In the genomic region with DNA sequence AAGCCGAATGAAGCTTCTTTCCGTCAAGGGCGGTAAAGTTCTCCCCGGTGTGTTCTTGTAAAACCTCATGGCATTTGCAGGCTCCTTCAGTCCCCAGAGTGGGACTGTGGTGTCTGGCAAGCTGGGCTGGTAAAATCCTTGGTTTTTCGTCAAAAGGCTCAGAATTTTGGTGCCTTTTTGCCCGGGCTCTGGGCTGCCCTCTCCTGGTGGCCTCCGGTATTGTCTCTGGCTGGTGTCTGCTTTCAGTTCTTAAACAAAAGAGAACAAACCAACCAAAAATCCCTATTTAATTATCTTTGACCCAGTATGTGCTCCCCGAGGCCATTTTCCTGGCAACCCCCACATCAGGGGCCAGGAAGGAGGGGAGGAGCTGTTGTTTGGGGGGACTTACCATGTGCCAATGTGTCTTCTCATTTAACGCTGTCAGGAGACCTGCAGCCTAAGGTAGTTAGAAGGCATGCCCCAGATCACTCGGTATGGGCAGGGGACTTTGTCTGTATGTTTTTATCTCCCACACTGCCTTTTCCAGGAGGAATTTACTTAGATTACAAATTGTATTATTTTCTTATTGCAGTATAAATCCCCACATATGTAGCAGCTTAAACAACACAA, we compare ENCODE assay signal across 8 cellular contexts. TPM values are rescaled to one million over a fixed set of nuclear protein-coding genes. Genes with fewer than 3 reads are reported as not detected.
DNase-seq lines count a peak whose midpoint lies in the region; ATAC-seq and TF ChIP-seq lines count a peak whose summit lies in the region.

No MANE protein-coding gene starts in this region.

- H3K4me1 ChIP-seq in CD8-positive, alpha-beta T cell (ENCODE audit: insufficient read depth, low read length) = no peaks in the 10 kb centered on the region
- no peaks in the 10 kb centered on the region for H3K4me1 ChIP-seq in ascending aorta
- peaks cover 2% of the 10 kb centered on the region for H3K4me1 ChIP-seq in mesenchymal stem cell (ENCODE audit: control insufficient read depth, insufficient read depth, low read depth, low read length)

- CTCF ChIA-PET in CD8-positive, alpha-beta T cell (lab: Charles Lee) = interaction anchor here (0.7 to 1.1 kb wide), 4 partner anchors 12 to 1205 kb away, joined by 3 to 4 read pairs (median 3); no protein-coding TSS in a partner anchor

- H2AK5ac ChIP-seq in mesenchymal stem cell (ENCODE audit: low read length, severe bottlenecking) = no peak overlapping the region

- no peak overlapping the region for H3K27ac ChIP-seq in CD8-positive, alpha-beta T cell (ENCODE audit: low read depth, low read length)
- H3K27ac ChIP-seq in ascending aorta (no peak overlapping the region), mesenchymal stem cell (ENCODE audit: low read length, poor library complexity, severe bottlenecking) (no peak overlapping the region)

- H3K79me1 ChIP-seq in mesenchymal stem cell (replicated peaks; ENCODE audit: low read length, poor library complexity, severe bottlenecking) = peaks cover 32% of the 10 kb centered on the region

- no peak for ATAC-seq in CD8-positive, alpha-beta T cell
- ATAC-seq in HG02571 (IDR thresholded peaks at IDR 0.05; ENCODE audit: unreplicated experiment) (no peak), GM18517 (IDR thresholded peaks at IDR 0.05; ENCODE audit: unreplicated experiment) (no peak), HG03520 (IDR thresholded peaks at IDR 0.05; ENCODE audit: unreplicated experiment) (no peak)

- H3K9ac ChIP-seq in mesenchymal stem cell (ENCODE audit: low read length) = no peak overlapping the region

- no peak overlapping the region for H3K4me3 Mint-ChIP-seq in CD8-positive, alpha-beta T cell

- H3K4me2 ChIP-seq in mesenchymal stem cell (ENCODE audit: low read length, poor library complexity, severe bottlenecking) = no peak overlapping the region

- H3K23ac ChIP-seq in mesenchymal stem cell (ENCODE audit: low read length in 2 of 2) = no peak overlapping the region

- peak; percentile 54 for TF ChIP-seq CTCF in CD8-positive, alpha-beta T cell (IDR thresholded peaks at IDR 0.05)
- peak in 2 of 3 experiments; percentile 5 to 41 for TF ChIP-seq CTCF in ascending aorta (IDR thresholded peaks at IDR 0.05)

- intact Hi-C loops in CD8-positive, alpha-beta T cell (cut with DNase I, micrococcal nuclease) = loop anchor here in 1 of 2 experiments (2.0 to 10.0 kb wide), 2 partner anchors 1206 to 1308 kb away; a partner anchor contains a TSS
- intact Hi-C loops in ascending aorta (cut with DNase I) = no loop called here

- 39% methylated on average over 9 of the region's 10 CpGs for WGBS in mesenchymal stem cell

- no peaks in the 10 kb centered on the region for H3K9me3 ChIP-seq in CD8-positive, alpha-beta T cell (ENCODE audit: low read length)
- no peaks in the 10 kb centered on the region for H3K9me3 ChIP-seq in ascending aorta
- peaks cover 7% of the 10 kb centered on the region for H3K9me3 ChIP-seq in mesenchymal stem cell (ENCODE audit: control insufficient read depth, low read length)

- DNase-seq in CD8-positive, alpha-beta T cell = peak in 4 of 7 experiments; percentile 13 to 51 (median 14)
- DNase-seq in LHCN-M2 (ENCODE audit: low read depth) (peak; percentile 11), ascending aorta (ENCODE audit: low spot score in 2 of 2) (no peak), mesenchymal stem cell (peak; percentile 40), NCI-H1436 treated with DMSO at 0.1 percent for 48 hours (lab: John Stamatoyannopoulos, UW) (no peak)

- peaks cover 17% of the 10 kb centered on the region for H3K27me3 Mint-ChIP-seq in CD8-positive, alpha-beta T cell (ENCODE audit: low read depth)

- H3K18ac ChIP-seq in mesenchymal stem cell (ENCODE audit: low read depth in 1 of 2, low read length in 2 of 2) = no peak overlapping the region

- no peaks in the 10 kb centered on the region for H3K27me3 ChIP-seq in CD8-positive, alpha-beta T cell (ENCODE audit: insufficient read depth, low read length)
- no peaks in the 10 kb centered on the region for H3K27me3 ChIP-seq in ascending aorta
- H3K27me3 ChIP-seq in mesenchymal stem cell (ENCODE audit: control insufficient read depth in 1 of 2, insufficient read depth in 1 of 2, low read length in 2 of 2) = peaks cover 0 to 38% of the 10 kb centered on the region in 2 experiments

- H2BK12ac ChIP-seq in mesenchymal stem cell (ENCODE audit: low read length in 2 of 2) = no peak overlapping the region

- H3K4ac ChIP-seq in mesenchymal stem cell (ENCODE audit: low read depth in 1 of 2, low read length in 2 of 2) = no peak overlapping the region

- no peak overlapping the region for H2BK120ac ChIP-seq in mesenchymal stem cell (ENCODE audit: low read depth, low read length)

- no peak overlapping the region for H3K14ac ChIP-seq in mesenchymal stem cell (ENCODE audit: low read length in 2 of 2)

- no peaks in the 10 kb centered on the region for H3K4me1 Mint-ChIP-seq in CD8-positive, alpha-beta T cell (ENCODE audit: low read depth)

- H4K8ac ChIP-seq in mesenchymal stem cell (ENCODE audit: low read length) = no peak overlapping the region

- peaks cover 4% of the 10 kb centered on the region for H3K9me3 Mint-ChIP-seq in CD8-positive, alpha-beta T cell

- POLR2A ChIA-PET in CD8-positive, alpha-beta T cell (lab: Charles Lee) = interaction anchor here (0.6 kb wide), 1 partner anchor 10 kb away, joined by 3 read pairs; no protein-coding TSS in a partner anchor

- H2AFZ ChIP-seq in mesenchymal stem cell (ENCODE audit: low read depth, low read length) = no peak overlapping the region

- H3K36me3 ChIP-seq in CD8-positive, alpha-beta T cell (ENCODE audit: insufficient read depth, low read length) = no peaks in the 10 kb centered on the region
- no peaks in the 10 kb centered on the region for H3K36me3 ChIP-seq in ascending aorta
- peaks cover 0 to 10% of the 10 kb centered on the region in 2 experiments for H3K36me3 ChIP-seq in mesenchymal stem cell (ENCODE audit: control insufficient read depth in 1 of 2, insufficient read depth in 2 of 2, low read depth in 1 of 2, low read length in 2 of 2)

- no peak overlapping the region for H3K27ac Mint-ChIP-seq in CD8-positive, alpha-beta T cell

- H2BK5ac ChIP-seq in mesenchymal stem cell (ENCODE audit: low read depth, low read length, poor library complexity, severe bottlenecking) = no peak overlapping the region

- H4K91ac ChIP-seq in mesenchymal stem cell (ENCODE audit: low read length) = no peak overlapping the region

- H3K36me3 Mint-ChIP-seq in CD8-positive, alpha-beta T cell = no peaks in the 10 kb centered on the region

- no peak overlapping the region for H3K4me3 ChIP-seq in CD8-positive, alpha-beta T cell (ENCODE audit: low read depth, low read length)
- H3K4me3 ChIP-seq in ascending aorta (no peak overlapping the region), mesenchymal stem cell (ENCODE audit: insufficient read depth in 1 of 2, low read depth in 1 of 2, low read length in 2 of 2) (no peak overlapping the region)

- H2BK15ac ChIP-seq in mesenchymal stem cell (ENCODE audit: low read depth, poor library complexity, severe bottlenecking) = no peak overlapping the region

RNA-seq across cellular contexts. Expression of a gene that starts 11.1 kb away (rescaled TPM):
- total RNA-seq in CD8-positive, alpha-beta T cell = under 1 TPM; 0.31 to 0.35 TPM
- total RNA-seq in LHCN-M2 (2014; rRNA removed) (0.98 and 1.3 TPM in 2 replicates), ascending aorta (not detected)
- polyA plus RNA-seq in LHCN-M2 (2012) = 2.4 TPM
- polyA plus RNA-seq in mesenchymal stem cell (2013, experiment 1 of 2) = 11.5 TPM
- 11.1 TPM for polyA plus RNA-seq in mesenchymal stem cell (2013, experiment 2 of 2)

Comparison
In these comparisons a context has a peak if more than half of its experiments do, and no peak if none do; other contexts are left out.
1. DNase-seq: peak in CD8-positive, alpha-beta T cell (4 of 7), LHCN-M2 (single experiment) and mesenchymal stem cell (single experiment); none in ascending aorta (0 of 2) and NCI-H1436 treated with DMSO at 0.1 percent for 48 hours (single experiment).